28 cellular contexts compared by ENCODE assay signal in the genomic region with DNA sequence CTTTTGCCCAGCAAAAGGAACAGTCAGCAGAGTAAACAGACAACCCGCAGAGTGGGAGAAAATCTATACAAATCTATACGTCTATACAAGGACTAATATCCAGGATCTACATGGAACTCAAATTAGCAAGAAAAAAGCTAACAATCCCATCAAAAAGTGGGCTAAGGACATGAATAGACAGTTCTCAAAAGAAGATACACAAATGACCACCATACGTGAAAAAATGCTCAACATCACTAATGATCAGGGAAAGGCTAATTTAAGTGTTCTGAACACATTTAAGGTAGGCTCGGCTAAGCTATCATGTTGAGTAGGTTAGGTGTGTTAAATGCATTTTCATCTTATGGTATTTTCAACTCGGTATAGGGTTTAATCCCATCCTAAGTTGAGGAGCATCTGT.
"Had no signal": no experiment of that assay in that cellular context is flagged by ENCODE, and none has a peak within 500 bp of the region (broad histone marks: within the 10 kb centered on the region; RNA-seq: fewer than 3 reads in every experiment).

No MANE protein-coding gene starts in this region.

- ATAC-seq: effector memory CD8-positive, alpha-beta T cell; esophagus mucosa; foreskin keratinocyte; gastrocnemius medialis; gastroesophageal sphincter; heart left ventricle; heart right ventricle had no signal

- H3K27ac ChIP-seq: colonic mucosa, coronary artery, dorsolateral prefrontal cortex, epithelial cell of prostate, esophagus muscularis mucosa, esophagus squamous epithelium, foreskin keratinocyte, gastrocnemius medialis, gastroesophageal sphincter, heart left ventricle, heart right ventricle, hepatocyte had no signal

- H3K27me3 ChIP-seq: colonic mucosa, dorsolateral prefrontal cortex, esophagus muscularis mucosa, esophagus squamous epithelium, foreskin keratinocyte, gastrocnemius medialis, gastroesophageal sphincter, heart left ventricle, heart right ventricle, hepatocyte had no signal

- H2AFZ ChIP-seq: hepatocyte had no signal

- H3K4me2 ChIP-seq: hepatocyte had no signal

- H3K79me2 ChIP-seq: hepatocyte had no signal

- FAIRE-seq: endometrium, endothelial cell of umbilical vein, frontal cortex had no signal

- DNase-seq: colonic mucosa; cortex of kidney; dermis blood vessel endothelial cell; dorsolateral prefrontal cortex; effector CD4-positive, alpha-beta T cell; effector CD8-positive, alpha-beta T cell; effector memory CD4-positive, alpha-beta T cell; effector memory CD8-positive, alpha-beta T cell; endodermal cell; erythroblast; esophagus squamous epithelium; foreskin fibroblast; foreskin keratinocyte; foreskin melanocyte; gastrocnemius medialis; glutamatergic neuron; head of caudate nucleus; heart left ventricle; heart right ventricle had no signal

- H3K9me3 ChIP-seq: colonic mucosa, esophagus muscularis mucosa, esophagus squamous epithelium, gastrocnemius medialis, gastroesophageal sphincter had no signal

- H3K36me3 ChIP-seq: colonic mucosa, esophagus muscularis mucosa, esophagus squamous epithelium, gastrocnemius medialis, gastroesophageal sphincter, heart left ventricle, heart right ventricle had no signal

- H3K4me1 ChIP-seq: colonic mucosa, esophagus muscularis mucosa, esophagus squamous epithelium, foreskin keratinocyte, gastrocnemius medialis, gastroesophageal sphincter had no signal

- H3K4me3 ChIP-seq: colonic mucosa, coronary artery, dorsolateral prefrontal cortex, esophagus muscularis mucosa, esophagus squamous epithelium, gastrocnemius medialis, gastroesophageal sphincter, heart left ventricle, heart right ventricle, hepatocyte had no signal
